ENCODE assay signal across 27 cellular contexts in the genomic region with DNA sequence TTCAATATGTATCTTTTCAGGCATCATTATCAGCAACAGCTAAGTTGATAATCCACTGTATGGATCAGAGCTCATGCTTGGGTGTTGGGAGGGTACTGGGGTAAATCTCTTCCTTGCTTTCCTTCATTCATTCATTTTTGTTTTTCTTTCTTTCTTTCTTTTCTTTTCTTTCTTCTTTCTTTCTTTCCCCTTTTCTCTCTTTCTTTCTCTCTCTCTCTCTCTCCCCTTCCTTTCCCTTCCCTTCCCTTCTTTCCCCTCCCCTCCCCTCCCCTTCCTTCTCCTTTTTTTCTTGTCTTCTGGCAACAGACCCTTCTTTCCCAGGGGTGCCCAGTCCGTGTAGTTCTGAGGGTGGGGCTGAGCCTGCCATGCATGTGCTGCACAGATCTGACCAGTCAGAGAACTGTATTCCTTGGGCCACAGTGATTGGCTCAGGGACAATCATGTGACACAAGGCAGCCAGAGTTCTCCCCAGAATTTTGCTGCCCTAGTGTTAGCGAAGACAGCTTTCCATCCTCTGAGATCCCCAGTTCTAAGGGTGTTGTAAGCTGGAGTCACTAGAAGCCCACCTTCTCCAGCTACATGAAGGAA. TPM values are rescaled to one million over a fixed set of nuclear protein-coding genes. Genes with fewer than 3 reads are reported as not detected.
DNase-seq lines count a peak whose midpoint lies in the region; ATAC-seq, FAIRE-seq and TF ChIP-seq lines count a peak whose summit lies in the region.
"Had no signal": no experiment of that assay in that cellular context is flagged by ENCODE, and none has a peak within 500 bp of the region (broad histone marks: within the 10 kb centered on the region; RNA-seq: fewer than 3 reads in every experiment).

No MANE protein-coding gene starts in this region.

- no peaks in the 10 kb centered on the region for H4K20me1 ChIP-seq in K562 (replicated peaks; ENCODE audit: control insufficient read depth, insufficient read depth, low read length)

- H4K8ac ChIP-seq in neuronal stem cell (ENCODE audit: low read depth, low read length): no peak overlapping the region

- no peak overlapping the region for H2BK15ac ChIP-seq in neuronal stem cell (ENCODE audit: low read length)

- no peak for TF ChIP-seq RAD21 in K562 (CRISPR knock-in tag; conservative IDR thresholded peaks at IDR 0.05 in 1 of 2, IDR thresholded peaks at IDR 0.05 in 1 of 2)

- TF ChIP-seq POLR2A in K562 (conservative IDR thresholded peaks at IDR 0.05): no peak
- TF ChIP-seq POLR2A in prostate gland (IDR thresholded peaks at IDR 0.05): no peak

- H3K4ac ChIP-seq in neuronal stem cell (ENCODE audit: low read length): no peak overlapping the region

- no peak for TF ChIP-seq EP300 in K562 (IDR thresholded peaks at IDR 0.05; ENCODE audit: low read length)

- CTCF ChIA-PET in K562 (lab: Yijun Ruan, JAX; ENCODE audit: low intra/inter-chr PET ratio): interaction anchor here (1.2 kb wide), 1 partner anchor 411 kb away, joined by 3 read pairs; no protein-coding TSS in a partner anchor

- no peak overlapping the region for H4K91ac ChIP-seq in neuronal stem cell (ENCODE audit: low read depth, low read length, poor library complexity)

- no peak overlapping the region for H3K4me2 ChIP-seq in K562 (ENCODE audit: insufficient read depth, low read length)
- no peak overlapping the region for H3K4me2 ChIP-seq in neuronal stem cell (ENCODE audit: insufficient read depth, low read length, poor library complexity, severe bottlenecking)
- H3K4me2 ChIP-seq: A549 had no signal

- peaks cover 0 to 5% of the 10 kb centered on the region in 2 experiments; a peak in 1 of 5 replicates for H3K27me3 ChIP-seq in K562 (ENCODE audit: control insufficient read depth in 2 of 2, insufficient read depth in 2 of 2, low read length in 2 of 2)
- no peaks in the 10 kb centered on the region for H3K27me3 ChIP-seq in neuronal stem cell (ENCODE audit: control insufficient read depth in 3 of 3, insufficient read depth in 3 of 3, low read depth in 1 of 3, low read length in 3 of 3)
- H3K27me3 ChIP-seq in prostate gland (replicated peaks; ENCODE audit: insufficient read depth): no peaks in the 10 kb centered on the region
- H3K27me3 ChIP-seq: ascending aorta, BE2C, neutrophil had no signal

- H3K4me3 ChIP-seq in K562 (no peak overlapping the region), neuronal stem cell (ENCODE audit: low read length in 2 of 2) (no peak overlapping the region), prostate gland (no peak overlapping the region)
- H3K4me3 ChIP-seq: A549, ascending aorta, skin epidermis, upper lobe of right lung had no signal

- H3K4me1 ChIP-seq in K562 (replicated peaks in 1 of 2; ENCODE audit: control insufficient read depth in 2 of 2, insufficient read depth in 2 of 2, low read length in 2 of 2) (peaks cover 13 to 23% of the 10 kb centered on the region in 2 experiments; a peak in 4 of 5 replicates), neuronal stem cell (ENCODE audit: control insufficient read depth in 2 of 2, insufficient read depth in 1 of 2, low read depth in 1 of 2, low read length in 2 of 2) (peaks cover 9 to 16% of the 10 kb centered on the region in 2 donors), prostate gland (replicated peaks) (no peaks in the 10 kb centered on the region)
- H3K4me1 ChIP-seq: ascending aorta, upper lobe of right lung had no signal

- no TSS peak for BruUV-seq in K562 (replicated peaks; lab: Mats Ljungman, UMichigan)

- no peak overlapping the region for H3K23ac ChIP-seq in neuronal stem cell (ENCODE audit: low read depth, low read length, poor library complexity)

- POLR2A ChIA-PET in K562 (lab: Yijun Ruan, JAX): interaction anchor here (0.7 kb wide), 1 partner anchor 31 kb away, joined by 3 read pairs; no protein-coding TSS in a partner anchor

- 0 out of 2 replicates have a peak overlapping the region, but pooled peaks have one; percentile 33 for H2AFZ ChIP-seq in K562 (ENCODE audit: low read depth, low read length)
- H2AFZ ChIP-seq in neuronal stem cell (ENCODE audit: low read length): no peak overlapping the region

- no peaks in the 10 kb centered on the region for H3K79me2 ChIP-seq in K562 (ENCODE audit: control insufficient read depth, insufficient read depth, low read length)

- H3K18ac ChIP-seq in neuronal stem cell (ENCODE audit: low read length): peak overlapping the region; percentile 11

- H3K9ac ChIP-seq in K562 (ENCODE audit: insufficient read depth in 1 of 2, low read depth in 2 of 2, low read length in 2 of 2): no peak overlapping the region
- H3K9ac ChIP-seq in neuronal stem cell (ENCODE audit: low read depth, low read length, poor library complexity): no peak overlapping the region

- H3K36me3 ChIP-seq in K562 (ENCODE audit: control insufficient read depth, insufficient read depth, low read length) (no peaks in the 10 kb centered on the region), neuronal stem cell (replicated peaks in 1 of 2; ENCODE audit: control insufficient read depth in 2 of 2, insufficient read depth in 2 of 2, low read length in 2 of 2) (no peaks in the 10 kb centered on the region), prostate gland (no peaks in the 10 kb centered on the region)
- H3K36me3 ChIP-seq: ascending aorta, BE2C, neutrophil, upper lobe of right lung had no signal

- no peak overlapping the region for H3K27ac ChIP-seq in K562 (ENCODE audit: extremely low read depth, low read depth, low read length)
- no peak overlapping the region for H3K27ac ChIP-seq in neuronal stem cell (replicated peaks; ENCODE audit: low read length)
- no peak overlapping the region for H3K27ac ChIP-seq in prostate gland
- H3K27ac ChIP-seq: A549, ascending aorta, neutrophil, skin epidermis, upper lobe of right lung had no signal

- in situ Hi-C loops in K562 (cut with MboI): no loop called here

- peak; percentile 65 for ATAC-seq in K562
- ATAC-seq: upper lobe of right lung had no signal

- 88% methylated on average over 1 of the region's 2 CpGs for WGBS in K562 (ENCODE audit: insufficient coverage, low coverage, missing lambda C conversion rate)
- WGBS in neuronal stem cell (ENCODE audit: extremely low coverage in 2 of 2, insufficient read length in 2 of 2, insufficient replicate concordance in 1 of 2), 2 donors: no CpG with 5 or more reads among the region's 2 CpGs
- 55% methylated on average over 2 of the region's 2 CpGs for WGBS in prostate gland

- FAIRE-seq in K562 (lab: Jason Lieb, UNC): peak; percentile 67
- FAIRE-seq: A549, H54, RCC 7860 had no signal

- H2AK5ac ChIP-seq in neuronal stem cell (ENCODE audit: low read depth, low read length): no peak overlapping the region

- H2BK12ac ChIP-seq in neuronal stem cell (ENCODE audit: low read length): no peak overlapping the region

- DNase-seq in NCI-H748 (lab: John Stamatoyannopoulos, UW; ENCODE audit: unreplicated experiment): peak; percentile 19
- DNase-seq in NCI-H748 treated with DMSO at 0.1 percent for 48 hours (lab: John Stamatoyannopoulos, UW): no peak
- DNase-seq in NAMALWA (ENCODE audit: low spot score): peak; percentile 38
- DNase-seq in K562 (ENCODE audit: extremely low read depth in 1 of 4, low spot score in 3 of 4): peak in 2 of 4 experiments; percentile 29 to 40
- DNase-seq in neuronal stem cell (ENCODE audit: low spot score): no peak
- DNase-seq in middle frontal gyrus (ENCODE audit: extremely low spot score, low spot score): no peak
- DNase-seq in prostate gland (ENCODE audit: low spot score): no peak
- DNase-seq in T1000 (lab: John Stamatoyannopoulos, UW): no peak
- DNase-seq: activated CD4-positive, alpha-beta T cell treated with anti-CD3 and anti-CD28 coated beads, Interleukin-2, amount 50 U/mL, for 1 hour; activated naive CD8-positive, alpha-beta T cell treated with anti-CD3 and anti-CD28 coated beads for 36 hours; BE2C; caudate nucleus; GDM1; Kasumi-1; kidney glomerular epithelial cell; mammary epithelial cell; NCI-H1048; NCI-H2029 treated with DMSO at 0.1 percent for 48 hours; stimulated activated CD4-positive, alpha-beta T cell treated with anti-CD3 and anti-CD28 coated beads, Interleukin-2, amount 100 ng/mL, for 24 hours; T-helper 2 cell; upper lobe of right lung had no signal

- H3K14ac ChIP-seq in neuronal stem cell (ENCODE audit: low read length): no peak overlapping the region

- H3K9me3 ChIP-seq in K562 (replicated peaks; ENCODE audit: control insufficient read depth, insufficient read depth, low read depth, low read length): no peaks in the 10 kb centered on the region
- no peaks in the 10 kb centered on the region for H3K9me3 ChIP-seq in neuronal stem cell (replicated peaks in 1 of 2; ENCODE audit: control insufficient read depth in 2 of 2, insufficient read depth in 1 of 2, low read depth in 1 of 2, low read length in 2 of 2)
- no peaks in the 10 kb centered on the region for H3K9me3 ChIP-seq in prostate gland
- H3K9me3 ChIP-seq: A549, ascending aorta, BE2C, neutrophil, upper lobe of right lung had no signal

- no peak for TF ChIP-seq CTCF in K562 (IDR thresholded peaks at IDR 0.05 in 2 of 3, conservative IDR thresholded peaks at IDR 0.05 in 1 of 3; ENCODE audit: insufficient read depth in 2 of 3, low read depth in 1 of 3, low read length in 3 of 3)
- no peak for TF ChIP-seq CTCF in prostate gland (IDR thresholded peaks at IDR 0.05)

- intact Hi-C loops in K562 (cut with micrococcal nuclease) (no loop called here), prostate gland (cut with DNase I) (no loop called here)

- no peaks in the 10 kb centered on the region for H3K79me1 ChIP-seq in neuronal stem cell (ENCODE audit: low read depth, low read length)

- no peaks in the 10 kb centered on the region for H3K9me1 ChIP-seq in K562 (ENCODE audit: control insufficient read depth, insufficient read depth, low read length)

- H2BK120ac ChIP-seq in neuronal stem cell (ENCODE audit: low read depth, low read length): no peak overlapping the region

- H2BK5ac ChIP-seq in neuronal stem cell (ENCODE audit: low read length): no peak overlapping the region

RNA-seq across cellular contexts. Expression of gene BRD7, which starts 25.5 kb away (rescaled TPM):
- total RNA-seq in K562 (2011; cell fraction: chromatin; rRNA removed; ENCODE audit: low replicate concordance): 29.1 and 47.8 TPM in 2 replicates
- total RNA-seq in K562 (2011; cell fraction: nucleolus; rRNA removed): 16.5 and 17.9 TPM in 2 replicates
- total RNA-seq in K562 (2011; cell fraction: nucleoplasm; rRNA removed): 26.1 and 42.0 TPM in 2 replicates
- total RNA-seq in K562 (2014; rRNA removed) (68.7 and 80.5 TPM in 2 replicates), K562 (2014; rRNA removed; fragmentation: Illumina TruSeq; extraction: Trizol) (101 TPM in 2 replicates), K562 (2015; rRNA removed; fragmentation: Illumina TruSeq; extraction: Trizol) (82.3 and 90.0 TPM in 2 replicates), K562 (2021) (67.3 and 68.5 TPM in 2 replicates), prostate gland (10 to 100 TPM; 38.7 to 66.0 TPM)
- polyA plus RNA-seq in K562 (2011; rRNA removed) (77.9 and 95.9 TPM in 2 replicates), K562 (2014; fragmentation: Illumina TruSeq; extraction: Trizol) (92.4 and 94.7 TPM in 2 replicates), K562 (2014; fragmentation: Nextera tagmentation; extraction: Ambion mirVana) (10 to 100 TPM; 20.6 to 26.3 TPM), K562 (2014; rRNA removed) (54.7 and 59.7 TPM in 2 replicates)
- polyA plus RNA-seq in K562 (2011; cell fraction: cytosol; rRNA removed): 13.9 and 27.6 TPM in 2 replicates
- 53.1 and 64.2 TPM in 2 replicates for polyA plus RNA-seq in K562 (2011; cell fraction: nucleus; rRNA removed)
- polyA plus RNA-seq in K562 (2012): 53.8 and 86.1 TPM in 2 replicates
- polyA minus RNA-seq in K562 (2011; rRNA and poly(A)+ RNA removed): 83.8 and 86.3 TPM in 2 replicates
- 21.9 and 36.5 TPM in 2 replicates for polyA minus RNA-seq in K562 (2011; cell fraction: cytosol; rRNA and poly(A)+ RNA removed)
- 23.4 and 33.0 TPM in 2 replicates for polyA minus RNA-seq in K562 (2011; cell fraction: nucleus; rRNA and poly(A)+ RNA removed)
- 185 TPM for polyA plus RNA-seq in neuronal stem cell (2013, experiment 1 of 2)
- polyA plus RNA-seq in neuronal stem cell (2013, experiment 2 of 2): 195 TPM

Comparison
In these comparisons a context has a peak if more than half of its experiments do, and no peak if none do; other contexts are left out.
1. DNase-seq: peak in NCI-H748 (single experiment) and NAMALWA (single experiment); none in NCI-H748 treated with DMSO at 0.1 percent for 48 hours (single experiment), neuronal stem cell (single experiment), middle frontal gyrus (single experiment), prostate gland (single experiment) and T1000 (single experiment).